Comparison of ENCODE assay signal across 8 cellular contexts in genomic region chr1:236284291-236284711, GRCh38.
DNase-seq lines count a peak whose midpoint lies in the region; ATAC-seq and TF ChIP-seq lines count a peak whose summit lies in the region.
"Had no signal": no experiment of that assay in that cellular context is flagged by ENCODE, and none has a peak within 500 bp of the region (broad histone marks: within the 10 kb centered on the region; RNA-seq: fewer than 3 reads in every experiment).

No MANE protein-coding gene starts in this region.

- no peak overlapping the region for H3K27ac ChIP-seq in MM.1S (ENCODE audit: low read length)
- H3K27ac ChIP-seq: epithelial cell of prostate had no signal

- H3K79me2 ChIP-seq in MM.1S (ENCODE audit: low read length) = no peaks in the 10 kb centered on the region

- H3K36me3 Mint-ChIP-seq in memory B cell = no peaks in the 10 kb centered on the region

- H3K9me3 ChIP-seq in MM.1S (replicated peaks; ENCODE audit: insufficient read depth, low read length) = no peaks in the 10 kb centered on the region

- peaks cover 22% of the 10 kb centered on the region for H3K27me3 ChIP-seq in MM.1S (replicated peaks; ENCODE audit: insufficient read depth, low read length)

- no peaks in the 10 kb centered on the region for H4K20me1 ChIP-seq in MM.1S (ENCODE audit: insufficient read depth, low read length)

- H3K4me3 Mint-ChIP-seq in memory B cell = no peak overlapping the region

- H3K9ac ChIP-seq in MM.1S (ENCODE audit: low read length) = no peak overlapping the region

- peak overlapping the region; percentile 23 for H3K27ac Mint-ChIP-seq in memory B cell

- H3K4me2 ChIP-seq in MM.1S (ENCODE audit: low read depth, low read length) = peak overlapping the region; percentile 34

- peaks cover 2% of the 10 kb centered on the region for H3K27me3 Mint-ChIP-seq in memory B cell

- peaks cover 13% of the 10 kb centered on the region; the same call in 1 of the 2 replicates for H3F3A ChIP-seq in MM.1S (ENCODE audit: insufficient read depth, low read length)

- H3K9me2 ChIP-seq in MM.1S (replicated peaks; ENCODE audit: insufficient read depth, low read length) = no peaks in the 10 kb centered on the region

- peaks cover 27% of the 10 kb centered on the region for H3K4me1 Mint-ChIP-seq in memory B cell

- peaks cover 12% of the 10 kb centered on the region for H3K4me1 ChIP-seq in MM.1S (ENCODE audit: low read length)

- H3K36me3 ChIP-seq in MM.1S (replicated peaks; ENCODE audit: insufficient read depth, low read length) = no peaks in the 10 kb centered on the region

- TF ChIP-seq CTCF in MM.1S (IDR thresholded peaks at IDR 0.05; ENCODE audit: low read length) = no peak

- DNase-seq in MM.1S (no peak), memory B cell (ENCODE audit: low spot score in 2 of 2) (peak in 1 of 2 donors; percentile 15), NK-92 (lab: John Stamatoyannopoulos, UW; ENCODE audit: unreplicated experiment) (no peak), dedifferentiated amniotic fluid mesenchymal stem cell (ENCODE audit: extremely low spot score) (no peak), NCI-H510A treated with DMSO at 0.1 percent for 48 hours (lab: John Stamatoyannopoulos, UW) (no peak)

- no peak overlapping the region for H2AFZ ChIP-seq in MM.1S (ENCODE audit: low read length)

- H3K4me3 ChIP-seq in MM.1S (ENCODE audit: low read length) = no peak overlapping the region

- H3K9me3 Mint-ChIP-seq in memory B cell = no peaks in the 10 kb centered on the region

- ATAC-seq in GM18870 (IDR thresholded peaks at IDR 0.05; ENCODE audit: unreplicated experiment) = peak; percentile 66
- ATAC-seq in HG02571 (IDR thresholded peaks at IDR 0.05; ENCODE audit: unreplicated experiment) = peak; percentile 42
- no peak for ATAC-seq in memory B cell (ENCODE audit: low read depth)
